In genomic region chr3:55218577-55218976, GRCh38 we compare ENCODE assay signal across 22 cellular contexts.
"Had no signal": no experiment of that assay in that cellular context is flagged by ENCODE, and none has a peak within 500 bp of the region (broad histone marks: within the 10 kb centered on the region; RNA-seq: fewer than 3 reads in every experiment).

No MANE protein-coding gene starts in this region.

- H3K27me3 Mint-ChIP-seq: activated CD8-positive, alpha-beta T cell treated with anti-CD3 and anti-CD28 coated beads for 36 hours; activated naive CD4-positive, alpha-beta T cell treated with anti-CD3 and anti-CD28 coated beads, Interleukin-2, amount 50 U/mL, for 24 hours; brain; central memory CD8-positive, alpha-beta T cell; T-cell had no signal

- H3K36me3 Mint-ChIP-seq: activated naive CD4-positive, alpha-beta T cell treated with anti-CD3 and anti-CD28 coated beads, Interleukin-2, amount 50 U/mL, for 24 hours; brain; T-cell had no signal

- H3K27ac Mint-ChIP-seq: activated CD8-positive, alpha-beta T cell treated with anti-CD3 and anti-CD28 coated beads for 36 hours; activated naive CD4-positive, alpha-beta T cell treated with anti-CD3 and anti-CD28 coated beads, Interleukin-2, amount 50 U/mL, for 24 hours; brain; T-cell had no signal

- H3K4me3 Mint-ChIP-seq: activated CD8-positive, alpha-beta T cell treated with anti-CD3 and anti-CD28 coated beads for 36 hours; activated naive CD4-positive, alpha-beta T cell treated with anti-CD3 and anti-CD28 coated beads, Interleukin-2, amount 50 U/mL, for 24 hours; brain; central memory CD8-positive, alpha-beta T cell; T-cell had no signal

- DNase-seq: activated CD4-positive, alpha-beta T cell treated with anti-CD3 and anti-CD28 coated beads for 4 hours; activated CD8-positive, alpha-beta memory T cell treated with anti-CD3 and anti-CD28 coated beads, Interleukin-2, amount 50 U/mL, for 4 hours; activated CD8-positive, alpha-beta T cell treated with anti-CD3 and anti-CD28 coated beads for 36 hours; activated T-cell treated with anti-CD3 and anti-CD28 coated beads, Interleukin-2, amount 50 U/mL, for 1 hour; amygdala; cortex of kidney; MG63; NCI-H1105 treated with DMSO at 0.1 percent for 48 hours; NCI-H146; NCI-H187 treated with DMSO at 0.1 percent for 48 hours; NCI-H2081 treated with DMSO at 0.1 percent for 48 hours; NCI-H446 treated with DMSO at 0.1 percent for 48 hours; NCI-H526; NCI-H82; OCI-M1; RPMI8226; T-cell; T-helper 2 cell; T1000 had no signal

- H3K4me1 Mint-ChIP-seq: activated naive CD4-positive, alpha-beta T cell treated with anti-CD3 and anti-CD28 coated beads, Interleukin-2, amount 50 U/mL, for 24 hours; brain; central memory CD8-positive, alpha-beta T cell; T-cell had no signal
